ENCODE assay signal across 9 cellular contexts in the genomic region with DNA sequence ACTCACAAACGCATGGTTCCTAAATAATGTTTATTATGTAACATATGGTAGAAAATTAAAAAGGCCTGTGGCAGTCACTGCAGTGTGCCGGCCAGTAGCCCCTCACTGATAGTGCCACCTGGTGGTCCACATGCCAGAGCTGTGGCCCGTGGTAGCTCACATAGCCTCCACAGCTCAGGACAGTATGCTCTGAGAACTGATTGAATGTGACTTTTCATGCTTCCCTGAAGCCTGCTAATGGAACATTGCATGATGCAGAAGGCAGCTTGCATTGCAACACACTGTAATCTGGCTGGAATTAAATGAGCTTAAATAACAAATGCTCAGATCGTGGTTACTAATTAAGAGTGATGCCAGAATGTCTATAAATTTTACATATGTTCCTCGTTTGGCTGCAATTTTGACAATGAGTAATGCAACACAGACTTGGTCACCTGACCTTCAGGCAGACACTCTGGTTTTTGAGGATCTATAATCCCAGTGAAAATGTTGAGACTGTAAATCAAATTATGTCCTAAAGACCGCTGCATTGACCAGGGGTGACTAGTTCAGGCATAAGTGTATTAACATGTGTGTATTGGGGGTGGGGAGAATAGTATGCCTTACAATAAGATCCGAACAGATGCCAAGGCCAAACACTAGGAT.
DNase-seq lines count a peak whose midpoint lies in the region; ATAC-seq, FAIRE-seq and TF ChIP-seq lines count a peak whose summit lies in the region.
"Had no signal": no experiment of that assay in that cellular context is flagged by ENCODE, and none has a peak within 500 bp of the region (broad histone marks: within the 10 kb centered on the region; RNA-seq: fewer than 3 reads in every experiment).

No MANE protein-coding gene starts in this region.

- TF ChIP-seq CTCF in PC-3 (conservative IDR thresholded peaks at IDR 0.05; ENCODE audit: low read depth, low read length) (peak; percentile 65), fibroblast of mammary gland (conservative IDR thresholded peaks at IDR 0.05; ENCODE audit: control insufficient read depth, insufficient read depth, low read depth, low read length) (peak; percentile 48), stomach (IDR thresholded peaks at IDR 0.05) (no peak)

- H3K4me3 ChIP-seq in PC-3 (ENCODE audit: low read length) (no peak overlapping the region), fibroblast of mammary gland (ENCODE audit: control insufficient read depth, low read depth, low read length) (no peak overlapping the region), stomach (no peak overlapping the region)
- H3K4me3 ChIP-seq in CD8-positive, alpha-beta memory T cell (ENCODE audit: low read length) = no peak overlapping the region

- DNase-seq in ACHN (peak; percentile 12), GM12892 (ENCODE audit: insufficient read length) (no peak), PC-3 (peak; percentile 45), fibroblast of mammary gland (ENCODE audit: low read depth) (peak; percentile 83), stomach (no peak)
- no peak for DNase-seq in CD8-positive, alpha-beta memory T cell

- H3K4me2 ChIP-seq in PC-3 (ENCODE audit: low read length) = peak overlapping the region; percentile 64; the same call in 1 of the 2 replicates

- no peak for TF ChIP-seq EP300 in stomach (IDR thresholded peaks at IDR 0.05)

- no peaks in the 10 kb centered on the region for H3K36me3 Mint-ChIP-seq in CD8-positive, alpha-beta memory T cell

- no peaks in the 10 kb centered on the region for H3K27me3 ChIP-seq in PC-3 (ENCODE audit: low read length)
- H3K27me3 ChIP-seq in CD8-positive, alpha-beta memory T cell (ENCODE audit: insufficient read depth, low read length, poor library complexity, severe bottlenecking) = no peaks in the 10 kb centered on the region
- H3K27me3 ChIP-seq in stomach = no peaks in the 10 kb centered on the region

- H3K79me2 ChIP-seq in PC-3 (ENCODE audit: low read length) = no peaks in the 10 kb centered on the region

- 0 out of 2 replicates have a peak, but pooled peaks cover 3% of the 10 kb centered on the region for H3K9me2 ChIP-seq in PC-3 (replicated peaks; ENCODE audit: low read length)

- CTCF ChIA-PET in PC-3 (lab: Charles Lee) = interaction anchor here (1.0 kb wide), 1 partner anchor 975 kb away, joined by 3 read pairs; no protein-coding TSS in a partner anchor
- CTCF ChIA-PET in CD8-positive, alpha-beta memory T cell (lab: Charles Lee) = no interaction called here

- peaks cover 0 to 8% (median 2%) of the 10 kb centered on the region in 5 donors for H3K9me3 Mint-ChIP-seq in CD8-positive, alpha-beta memory T cell

- no peak overlapping the region for H2AFZ ChIP-seq in PC-3 (ENCODE audit: low read length)

- no peaks in the 10 kb centered on the region for H3K4me1 Mint-ChIP-seq in CD8-positive, alpha-beta memory T cell

- ATAC-seq in PC-3 = peak; percentile 67
- ATAC-seq in HG03159 (IDR thresholded peaks at IDR 0.05; ENCODE audit: unreplicated experiment) = no peak
- no peak for ATAC-seq in HG03571 (IDR thresholded peaks at IDR 0.05; ENCODE audit: unreplicated experiment)

- H3K36me3 ChIP-seq in PC-3 (ENCODE audit: low read depth, low read length) (no peaks in the 10 kb centered on the region), stomach (no peaks in the 10 kb centered on the region)
- H3K36me3 ChIP-seq in CD8-positive, alpha-beta memory T cell (ENCODE audit: insufficient read depth, low read length) = no peaks in the 10 kb centered on the region

- no TSS peak for BruUV-seq in PC-3 (replicated peaks; lab: Mats Ljungman, UMichigan)

- H3F3A ChIP-seq in PC-3 (ENCODE audit: low read length, unreplicated experiment) = no peaks in the 10 kb centered on the region

- 53 to 64% (median 60%) methylated on average over 7 of the region's 7 CpGs for WGBS in stomach, 5 donors

- H3K27ac ChIP-seq in PC-3 (ENCODE audit: low read length) (peak overlapping the region; percentile 70), stomach (no peak overlapping the region)
- no peak overlapping the region for H3K27ac ChIP-seq in CD8-positive, alpha-beta memory T cell (ENCODE audit: low read depth, low read length)
- H3K27ac ChIP-seq: epithelial cell of prostate had no signal

- in situ Hi-C loops in ACHN (cut with HindIII; ENCODE audit: low pct_ligation_motif_present, low pct_unique_long_range_greater_than_20kb, low sequenced_read_pairs) = no loop called here

- H3K9ac ChIP-seq in PC-3 (ENCODE audit: low read length) = peak overlapping the region; percentile 29; the same call in 1 of the 2 replicates

- H3K4me3 Mint-ChIP-seq in CD8-positive, alpha-beta memory T cell = no peak overlapping the region

- no peak overlapping the region for H3K27ac Mint-ChIP-seq in CD8-positive, alpha-beta memory T cell

- TF ChIP-seq POLR2A in GM12892 (IDR thresholded peaks at IDR 0.05; ENCODE audit: low read depth, low read length) (no peak), stomach (IDR thresholded peaks at IDR 0.05) (no peak)

- peak; percentile 57 for FAIRE-seq in GM12892 (lab: Jason Lieb, UNC)

- H3K27me3 Mint-ChIP-seq in CD8-positive, alpha-beta memory T cell = no peaks in the 10 kb centered on the region

- H3K4me1 ChIP-seq in PC-3 (ENCODE audit: insufficient read depth, low read length) (peaks cover 34% of the 10 kb centered on the region), stomach (no peaks in the 10 kb centered on the region)
- H3K4me1 ChIP-seq in CD8-positive, alpha-beta memory T cell (ENCODE audit: insufficient read depth, low read length) = no peaks in the 10 kb centered on the region

- intact Hi-C loops in PC-3 (cut with micrococcal nuclease) = no loop called here
- intact Hi-C loops in stomach (cut with DNase I; ENCODE audit: low total_unique reads) = no loop called here

- H3K9me3 ChIP-seq in PC-3 (ENCODE audit: low read length) (no peaks in the 10 kb centered on the region), stomach (no peaks in the 10 kb centered on the region)
- H3K9me3 ChIP-seq in CD8-positive, alpha-beta memory T cell (ENCODE audit: low read length) = no peaks in the 10 kb centered on the region

- POLR2A ChIA-PET in PC-3 (lab: Charles Lee; ENCODE audit: unreplicated experiment) = no interaction called here
- POLR2A ChIA-PET in CD8-positive, alpha-beta memory T cell (lab: Charles Lee) = no interaction called here

- no peaks in the 10 kb centered on the region for H4K20me1 ChIP-seq in PC-3 (ENCODE audit: low read length)

Comparison
In these comparisons a context has a peak if more than half of its experiments do, and no peak if none do; other contexts are left out.
1. DNase-seq: peak in ACHN (single experiment), PC-3 (single experiment) and fibroblast of mammary gland (single experiment); none in GM12892 (single experiment), CD8-positive, alpha-beta memory T cell (0 of 5) and stomach (single experiment).
2. CTCF ChIP-seq: peak in PC-3 (single experiment) and fibroblast of mammary gland (single experiment); none in stomach (0 of 7).